In the genomic region with DNA sequence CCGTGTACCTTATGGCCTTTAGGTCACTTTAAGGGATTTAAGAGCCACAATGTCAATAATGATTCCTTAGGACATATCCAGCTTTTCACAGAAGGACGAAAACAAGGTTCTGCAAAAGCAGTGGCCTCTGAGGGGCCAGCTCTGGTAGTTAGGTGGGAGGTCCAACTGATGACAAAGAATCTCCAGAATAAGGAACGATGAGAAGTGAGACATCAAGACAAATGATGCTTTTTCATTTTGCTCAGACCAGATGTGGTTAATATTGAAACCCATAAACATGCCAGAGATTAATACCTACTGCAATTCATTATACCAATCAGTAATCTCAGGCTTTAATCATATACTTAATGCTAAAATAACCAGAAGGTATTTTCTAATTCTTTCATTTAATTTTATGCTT, we compare ENCODE assay signal across 16 cellular contexts. TPM values are rescaled to one million over a fixed set of nuclear protein-coding genes. Genes with fewer than 3 reads are reported as not detected.
DNase-seq lines count a peak whose midpoint lies in the region; ATAC-seq and TF ChIP-seq lines count a peak whose summit lies in the region.
"Had no signal": no experiment of that assay in that cellular context is flagged by ENCODE, and none has a peak within 500 bp of the region (broad histone marks: within the 10 kb centered on the region; RNA-seq: fewer than 3 reads in every experiment).

No MANE protein-coding gene starts in this region.

- H2BK12ac ChIP-seq in neuronal stem cell (ENCODE audit: low read length), result no peak overlapping the region

- H3K14ac ChIP-seq in neuronal stem cell (ENCODE audit: low read length), result no peak overlapping the region

- no peak for TF ChIP-seq POLR2A in HCT116 (IDR thresholded peaks at IDR 0.05; ENCODE audit: borderline replicate concordance, extremely low read depth, insufficient read depth, insufficient read length)

- H2BK15ac ChIP-seq in neuronal stem cell (ENCODE audit: low read length), result no peak overlapping the region

- H2BK5ac ChIP-seq in neuronal stem cell (ENCODE audit: low read length), result no peak overlapping the region

- H3K79me1 ChIP-seq in neuronal stem cell (ENCODE audit: low read depth, low read length), result no peaks in the 10 kb centered on the region

- POLR2A ChIA-PET in HCT116 (lab: Charles Lee) (no interaction called here), PC-9 (lab: Charles Lee; ENCODE audit: unreplicated experiment) (no interaction called here)

- no peak overlapping the region for H3K4me2 ChIP-seq in HCT116 (ENCODE audit: low read length)
- H3K4me2 ChIP-seq in PC-9, result no peak overlapping the region
- H3K4me2 ChIP-seq in neuronal stem cell (ENCODE audit: insufficient read depth, low read length, poor library complexity, severe bottlenecking), result no peak overlapping the region
- H3K4me2 ChIP-seq: BLaER1 had no signal

- TF ChIP-seq RAD21 in HCT116 (IDR thresholded peaks at IDR 0.05; ENCODE audit: low read depth), result no peak

- H3K36me3 ChIP-seq in HCT116 (ENCODE audit: control insufficient read depth in 1 of 2, insufficient read depth in 2 of 2, low read length in 2 of 2), result no peaks in the 10 kb centered on the region
- H3K36me3 ChIP-seq in PC-9 (ENCODE audit: low read depth), result no peaks in the 10 kb centered on the region
- H3K36me3 ChIP-seq in neuronal stem cell (replicated peaks in 1 of 2; ENCODE audit: control insufficient read depth in 2 of 2, insufficient read depth in 2 of 2, low read length in 2 of 2), result no peaks in the 10 kb centered on the region
- H3K36me3 ChIP-seq: BLaER1 had no signal

- intact Hi-C loops in HCT116 (cut with micrococcal nuclease) (no loop called here), PC-9 (cut with micrococcal nuclease; ENCODE audit: unreplicated experiment) (no loop called here)

- H4K20me1 ChIP-seq in HCT116 (ENCODE audit: insufficient read depth) (no peaks in the 10 kb centered on the region), PC-9 (ENCODE audit: insufficient read depth) (no peaks in the 10 kb centered on the region)
- H4K20me1 ChIP-seq: BLaER1 had no signal

- H3K4me3 ChIP-seq in HCT116 (replicated peaks in 1 of 2; ENCODE audit: low read depth in 1 of 2, low read length in 2 of 2), result no peak overlapping the region
- no peak overlapping the region for H3K4me3 ChIP-seq in PC-9
- H3K4me3 ChIP-seq in neuronal stem cell (ENCODE audit: low read length in 2 of 2), result no peak overlapping the region
- H3K4me3 ChIP-seq: BLaER1, K562 had no signal

- WGBS in neuronal stem cell (ENCODE audit: extremely low coverage in 2 of 2, insufficient read length in 2 of 2, insufficient replicate concordance in 1 of 2), 2 donors, result no CpG with 5 or more reads among the region's 3 CpGs

- BruUV-seq in HCT116 (replicated peaks; lab: Mats Ljungman, UMichigan) (no TSS peak), PC-9 (replicated peaks; lab: Mats Ljungman, UMichigan) (no TSS peak)

- CTCF ChIA-PET in HCT116 (lab: Charles Lee) (no interaction called here), PC-9 (lab: Charles Lee) (no interaction called here)

- DNase-seq in HCT116 (ENCODE audit: low read depth, low spot score) (no peak), PC-9 (no peak), neuronal stem cell (ENCODE audit: low spot score) (no peak), AG20443 (ENCODE audit: low spot score) (no peak), NOMO-1 treated with dmso at 0.1 percent for 144 hours (lab: John Stamatoyannopoulos, UW; ENCODE audit: unreplicated experiment) (no peak)
- DNase-seq: CD4-positive, alpha-beta memory T cell; DMS153; DMS79; GDM1; H9; IMR-90 had no signal

- peaks cover 7 to 13% of the 10 kb centered on the region in 2 experiments for H3K4me1 ChIP-seq in HCT116 (ENCODE audit: control insufficient read depth in 1 of 2, insufficient read depth in 2 of 2, low read length in 2 of 2)
- H3K4me1 ChIP-seq in PC-9 (replicated peaks; ENCODE audit: insufficient read depth), result peaks cover 11% of the 10 kb centered on the region
- H3K4me1 ChIP-seq in neuronal stem cell (ENCODE audit: control insufficient read depth in 2 of 2, insufficient read depth in 1 of 2, low read depth in 1 of 2, low read length in 2 of 2), result no peaks in the 10 kb centered on the region
- H3K4me1 ChIP-seq: BLaER1 had no signal

- H3K27ac ChIP-seq in HCT116 (ENCODE audit: low read depth, low read length) (no peak overlapping the region), PC-9 (no peak overlapping the region), neuronal stem cell (replicated peaks; ENCODE audit: low read length) (no peak overlapping the region)
- H3K27ac ChIP-seq: BLaER1 had no signal

- peak overlapping the region; percentile 38 for H2AFZ ChIP-seq in HCT116 (ENCODE audit: low read depth, low read length, poor library complexity, severe bottlenecking)
- H2AFZ ChIP-seq in PC-9, result peak overlapping the region; percentile 31; the same call in 1 of the 2 replicates
- H2AFZ ChIP-seq in neuronal stem cell (ENCODE audit: low read length), result peak overlapping the region; percentile 37

- H4K91ac ChIP-seq in neuronal stem cell (ENCODE audit: low read depth, low read length, poor library complexity), result no peak overlapping the region

- H3K79me2 ChIP-seq in HCT116 (ENCODE audit: insufficient read depth, low read length) (no peaks in the 10 kb centered on the region), PC-9 (ENCODE audit: low read depth) (no peaks in the 10 kb centered on the region)

- H3K18ac ChIP-seq in neuronal stem cell (ENCODE audit: low read length), result no peak overlapping the region

- H3K27me3 ChIP-seq in HCT116 (ENCODE audit: insufficient read depth, low read length) (no peaks in the 10 kb centered on the region), PC-9 (ENCODE audit: insufficient read depth, low read depth) (no peaks in the 10 kb centered on the region), neuronal stem cell (ENCODE audit: control insufficient read depth in 3 of 3, insufficient read depth in 3 of 3, low read depth in 1 of 3, low read length in 3 of 3) (no peaks in the 10 kb centered on the region)
- H3K27me3 ChIP-seq: BLaER1 had no signal

- H3K9me3 ChIP-seq in HCT116 (ENCODE audit: control insufficient read depth in 1 of 2, insufficient read depth in 1 of 2, low read depth in 1 of 2, low read length in 2 of 2) (no peaks in the 10 kb centered on the region), PC-9 (ENCODE audit: insufficient read depth, low read depth) (0 out of 2 replicates have a peak, but pooled peaks cover 7% of the 10 kb centered on the region), neuronal stem cell (replicated peaks in 1 of 2; ENCODE audit: control insufficient read depth in 2 of 2, insufficient read depth in 1 of 2, low read depth in 1 of 2, low read length in 2 of 2) (no peaks in the 10 kb centered on the region)
- H3K9me3 ChIP-seq: BLaER1 had no signal

- TF ChIP-seq CTCF in HCT116 (IDR thresholded peaks at IDR 0.05 in 2 of 3, conservative IDR thresholded peaks at IDR 0.05 in 1 of 3; ENCODE audit: borderline replicate concordance in 1 of 3, insufficient read depth in 1 of 3, low read depth in 2 of 3, low read length in 2 of 3) (no peak), PC-9 (conservative IDR thresholded peaks at IDR 0.05) (no peak)

- 0 out of 2 replicates have a peak, but pooled peaks cover 4% of the 10 kb centered on the region for H3F3A ChIP-seq in PC-9 (ENCODE audit: insufficient read depth, low read depth)

- H3K9ac ChIP-seq in HCT116 (ENCODE audit: low read length) (no peak overlapping the region), neuronal stem cell (ENCODE audit: low read depth, low read length, poor library complexity) (no peak overlapping the region)
- H3K9ac ChIP-seq: BLaER1 had no signal

- RAD21 ChIA-PET in HCT116 (lab: Charles Lee; ENCODE audit: low non-redundant PET in 1 of 2, low total read pairs in 2 of 2, uncharacterized antibody in 2 of 2, unreplicated experiment in 2 of 2), result no interaction called here

- no peak overlapping the region for H3K4ac ChIP-seq in neuronal stem cell (ENCODE audit: low read length)

- H2AK5ac ChIP-seq in neuronal stem cell (ENCODE audit: low read depth, low read length), result no peak overlapping the region

- no peak for ATAC-seq in HCT116
- no peak for ATAC-seq in HG03469 (IDR thresholded peaks at IDR 0.05; ENCODE audit: unreplicated experiment)
- ATAC-seq: K562 had no signal

- no peak overlapping the region for H3K23ac ChIP-seq in neuronal stem cell (ENCODE audit: low read depth, low read length, poor library complexity)

- no peak overlapping the region for H2BK120ac ChIP-seq in neuronal stem cell (ENCODE audit: low read depth, low read length)

- H4K8ac ChIP-seq in neuronal stem cell (ENCODE audit: low read depth, low read length), result no peak overlapping the region

- H3K9me2 ChIP-seq in HCT116 (ENCODE audit: insufficient read depth) (no peaks in the 10 kb centered on the region), PC-9 (ENCODE audit: insufficient read depth) (no peaks in the 10 kb centered on the region; the same call in 1 of the 2 replicates)

TF ChIP-seq in HCT116, 20 proteins besides CTCF, POLR2A, EP300 and RAD21:
- no peak for TF ChIP-seq EZH2 (IDR thresholded peaks at IDR 0.05)
- TF ChIP-seq SIN3A (IDR thresholded peaks at IDR 0.05; ENCODE audit: low read depth), result no peak
- TF ChIP-seq TCF7L2 (IDR thresholded peaks at IDR 0.05; ENCODE audit: borderline replicate concordance, extremely low read depth, insufficient read depth, insufficient read length), result no peak
- TF ChIP-seq ZFX (IDR thresholded peaks at IDR 0.05), result no peak
- TF ChIP-seq YY1 (IDR thresholded peaks at IDR 0.05; ENCODE audit: extremely low read depth, insufficient replicate concordance, low read depth, low read length), result no peak
- TF ChIP-seq ZNF274 (IDR thresholded peaks at IDR 0.05; ENCODE audit: low read depth, low read length), result no peak
- TF ChIP-seq EZH2phosphoT487 (IDR thresholded peaks at IDR 0.05; ENCODE audit: borderline replicate concordance), result no peak
TF ChIP-seq in HCT116: peak in this region for 0.

RNA-seq across cellular contexts. Expression of gene C6orf58, which starts 1.9 kb away (rescaled TPM):
- total RNA-seq in HCT116 (2021; ENCODE audit: unreplicated experiment) (0.20 TPM), PC-9 (2021) (not detected in 2 replicates)
- 0.05 TPM in 1 of 2 replicates, not detected in the other for polyA plus RNA-seq in HCT116 (2012)
- polyA plus RNA-seq in neuronal stem cell (2013, experiment 1 of 2), result not detected
- 0.14 TPM for polyA plus RNA-seq in neuronal stem cell (2013, experiment 2 of 2)
- total RNA-seq: CD4-positive, alpha-beta memory T cell; H1; H9; IMR-90; K562 had no signal
- polyA plus RNA-seq: CD14-positive monocyte, H1 had no signal
